In the genomic region with DNA sequence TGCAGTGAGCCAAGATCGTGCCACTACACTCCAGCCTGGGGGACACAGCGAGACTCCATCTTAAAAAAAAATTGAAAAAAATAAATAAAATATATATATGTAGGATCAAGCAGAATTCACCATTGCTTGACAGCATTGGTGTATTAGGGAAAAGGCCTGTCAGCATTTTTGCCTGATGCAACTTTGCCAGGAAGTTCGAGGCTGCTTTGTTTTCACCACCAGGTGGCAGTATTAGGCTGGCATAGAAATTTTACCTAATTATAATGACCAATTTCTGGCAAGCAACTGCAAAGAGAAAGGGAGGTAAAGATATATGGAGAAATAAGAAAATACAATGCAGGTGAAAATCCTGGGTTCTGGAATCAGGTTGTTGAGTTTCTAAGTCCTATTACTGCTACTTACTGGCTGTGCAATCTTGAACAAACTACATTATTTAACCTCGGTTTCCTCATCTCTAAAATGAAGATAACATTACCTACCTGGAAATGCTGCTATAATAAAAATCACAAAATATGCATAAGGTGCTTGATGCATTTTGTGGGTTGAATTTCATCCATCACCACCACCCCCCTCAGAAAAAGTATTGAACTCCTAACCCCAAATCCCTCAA, we compare ENCODE assay signal across 9 cellular contexts. TPM values are rescaled to one million over a fixed set of nuclear protein-coding genes. Genes with fewer than 3 reads are reported as not detected.
DNase-seq lines count a peak whose midpoint lies in the region; ATAC-seq and TF ChIP-seq lines count a peak whose summit lies in the region.
"Had no signal": no experiment of that assay in that cellular context is flagged by ENCODE, and none has a peak within 500 bp of the region (broad histone marks: within the 10 kb centered on the region; RNA-seq: fewer than 3 reads in every experiment).

No MANE protein-coding gene starts in this region.

- no peaks in the 10 kb centered on the region for H3K9me3 Mint-ChIP-seq in naive thymus-derived CD4-positive, alpha-beta T cell

- in situ Hi-C loops in transverse colon (cut with MboI; ENCODE audit: low pct_ligation_motif_present in 1 of 4, low pct_unique_long_range_greater_than_20kb in 1 of 4, low sequenced_read_pairs in 3 of 4): loop anchor here in 1 of 4 donors (5.0 kb wide), 1 partner anchor 277 kb away; no protein-coding TSS in a partner anchor

- H3K27ac Mint-ChIP-seq in naive thymus-derived CD4-positive, alpha-beta T cell: no peak overlapping the region

- CTCF ChIA-PET in naive thymus-derived CD4-positive, alpha-beta T cell (lab: Charles Lee): interaction anchor here (0.7 to 1.8 kb wide), 4 partner anchors 126 to 277 kb away, joined by 3 to 12 read pairs (median 6); no protein-coding TSS in a partner anchor

- DNase-seq in COR-L47 (lab: John Stamatoyannopoulos, UW): peak; percentile 59
- DNase-seq in Jurkat, Clone E6-1 (ENCODE audit: low read depth, low spot score): peak; percentile 69
- peak; percentile 95 for DNase-seq in OCI-M1 (lab: John Stamatoyannopoulos, UW)
- peak; percentile 69 for DNase-seq in activated T-cell treated with anti-CD3 and anti-CD28 coated beads for 4 hours
- DNase-seq in naive thymus-derived CD4-positive, alpha-beta T cell: peak; percentile 11 to 64 (median 54)
- DNase-seq in transverse colon: peak; percentile 68

- no peak overlapping the region for H3K27ac ChIP-seq in naive thymus-derived CD4-positive, alpha-beta T cell (ENCODE audit: low read depth, low read length)
- H3K27ac ChIP-seq in transverse colon: no peak overlapping the region

- POLR2A ChIA-PET in naive thymus-derived CD4-positive, alpha-beta T cell (lab: Charles Lee): no interaction called here

- intact Hi-C loops in naive thymus-derived CD4-positive, alpha-beta T cell (cut with micrococcal nuclease): loop anchor here (1.0 kb wide), 5 partner anchors 21 to 276 kb away; a partner anchor contains a TSS
- intact Hi-C loops in transverse colon (cut with DNase I; ENCODE audit: low total_unique reads): loop anchor here (10.0 kb wide), 1 partner anchor 280 kb away; no protein-coding TSS in a partner anchor

- peak; percentile 79 to 93 (median 92) for TF ChIP-seq CTCF in transverse colon (IDR thresholded peaks at IDR 0.05)

- no peaks in the 10 kb centered on the region for H3K36me3 Mint-ChIP-seq in naive thymus-derived CD4-positive, alpha-beta T cell

- H3K27me3 Mint-ChIP-seq in naive thymus-derived CD4-positive, alpha-beta T cell: peaks cover 0 to 3% (median 0%) of the 10 kb centered on the region in 5 donors

- no peak for TF ChIP-seq POLR2A in transverse colon (IDR thresholded peaks at IDR 0.05)

- H3K9me3 ChIP-seq in naive thymus-derived CD4-positive, alpha-beta T cell (ENCODE audit: control insufficient read depth in 2 of 3, low read length in 3 of 3): no peaks in the 10 kb centered on the region
- H3K9me3 ChIP-seq in transverse colon: no peaks in the 10 kb centered on the region

- TF ChIP-seq EP300 in transverse colon (IDR thresholded peaks at IDR 0.05; ENCODE audit: low read depth): no peak

- peak; percentile 72 for ATAC-seq in esophagus mucosa
- ATAC-seq in naive thymus-derived CD4-positive, alpha-beta T cell: peak; percentile 60
- ATAC-seq in GM21529 (IDR thresholded peaks at IDR 0.05; ENCODE audit: unreplicated experiment): no peak

- 68 to 100% methylated on average over 1 to 4 of the region's 4 CpGs for WGBS in transverse colon (ENCODE audit: low coverage in 1 of 2), 2 donors

- H3K27me3 ChIP-seq in naive thymus-derived CD4-positive, alpha-beta T cell (ENCODE audit: control insufficient read depth in 2 of 2, insufficient read depth in 2 of 2, low read length in 2 of 2): no peaks in the 10 kb centered on the region
- H3K27me3 ChIP-seq in transverse colon: no peaks in the 10 kb centered on the region

- no peaks in the 10 kb centered on the region for H3K4me1 ChIP-seq in naive thymus-derived CD4-positive, alpha-beta T cell (ENCODE audit: control insufficient read depth in 2 of 2, insufficient read depth in 2 of 2, low read length in 2 of 2)
- no peaks in the 10 kb centered on the region for H3K4me1 ChIP-seq in transverse colon

- no peak overlapping the region for H3K4me3 ChIP-seq in Jurkat, Clone E6-1 (ENCODE audit: low read length)
- no peak overlapping the region for H3K4me3 ChIP-seq in naive thymus-derived CD4-positive, alpha-beta T cell (ENCODE audit: low read length)
- no peak overlapping the region for H3K4me3 ChIP-seq in transverse colon

- H3K36me3 ChIP-seq in naive thymus-derived CD4-positive, alpha-beta T cell (ENCODE audit: control insufficient read depth in 2 of 3, insufficient read depth in 3 of 3, low read length in 3 of 3): no peaks in the 10 kb centered on the region
- no peaks in the 10 kb centered on the region for H3K36me3 ChIP-seq in transverse colon

- H3K4me1 Mint-ChIP-seq in naive thymus-derived CD4-positive, alpha-beta T cell: peaks cover 0 to 1% (median 0%) of the 10 kb centered on the region in 7 donors

- H3K4me3 Mint-ChIP-seq in naive thymus-derived CD4-positive, alpha-beta T cell: no peak overlapping the region

RNA-seq across cellular contexts. Expression of a gene that starts 24.7 kb away (rescaled TPM):
- not detected for polyA plus RNA-seq in Jurkat, Clone E6-1 (2012; ENCODE audit: insufficient read depth, insufficient read length)
- 1.9 TPM for total RNA-seq in esophagus mucosa
- 1 to 10 TPM in 2 of 5 experiments, under 1 TPM in 3; 0.27 to 8.7 (median 0.87) TPM for total RNA-seq in naive thymus-derived CD4-positive, alpha-beta T cell
- under 1 TPM; 0.12 to 0.27 TPM for polyA plus RNA-seq in naive thymus-derived CD4-positive, alpha-beta T cell
- 10 to 100 TPM in 2 of 4 donors, 1 to 10 TPM in 2; 5.6 to 19.7 (median 10.3) TPM for total RNA-seq in transverse colon

RNA-seq across cellular contexts. Expression of a gene that starts 37.0 kb away (rescaled TPM):
- 10.4 TPM for polyA plus RNA-seq in Jurkat, Clone E6-1 (2012; ENCODE audit: insufficient read depth, insufficient read length)
- total RNA-seq in esophagus mucosa (6.8 TPM), transverse colon (10 to 100 TPM in 3 of 4 donors, 1 to 10 TPM in 1; 6.6 to 19.1 (median 16.2) TPM)
- total RNA-seq in naive thymus-derived CD4-positive, alpha-beta T cell: 10 to 100 TPM in 2 of 5 experiments, 1 to 10 TPM in 3; 7.3 to 12.9 (median 9.8) TPM
- under 1 TPM; 0.19 to 0.26 TPM for polyA plus RNA-seq in naive thymus-derived CD4-positive, alpha-beta T cell

RNA-seq across cellular contexts. Expression of a gene that starts 50.6 kb away (rescaled TPM):
- polyA plus RNA-seq in Jurkat, Clone E6-1 (2012; ENCODE audit: insufficient read depth, insufficient read length): not detected
- total RNA-seq in esophagus mucosa (not detected), transverse colon (not detected)
- total RNA-seq in naive thymus-derived CD4-positive, alpha-beta T cell: not detected
- polyA plus RNA-seq in naive thymus-derived CD4-positive, alpha-beta T cell: not detected
- total RNA-seq: urinary bladder had no signal
- polyA plus RNA-seq: urinary bladder had no signal

RNA-seq across cellular contexts. Expression of a gene that starts 53.0 kb away (rescaled TPM):
- polyA plus RNA-seq in Jurkat, Clone E6-1 (2012; ENCODE audit: insufficient read depth, insufficient read length): not detected
- total RNA-seq in esophagus mucosa: not detected
- total RNA-seq in naive thymus-derived CD4-positive, alpha-beta T cell: not detected
- polyA plus RNA-seq in naive thymus-derived CD4-positive, alpha-beta T cell: not detected
- total RNA-seq in transverse colon: not detected
- total RNA-seq: urinary bladder had no signal
- polyA plus RNA-seq: urinary bladder had no signal
